In the genomic region with DNA sequence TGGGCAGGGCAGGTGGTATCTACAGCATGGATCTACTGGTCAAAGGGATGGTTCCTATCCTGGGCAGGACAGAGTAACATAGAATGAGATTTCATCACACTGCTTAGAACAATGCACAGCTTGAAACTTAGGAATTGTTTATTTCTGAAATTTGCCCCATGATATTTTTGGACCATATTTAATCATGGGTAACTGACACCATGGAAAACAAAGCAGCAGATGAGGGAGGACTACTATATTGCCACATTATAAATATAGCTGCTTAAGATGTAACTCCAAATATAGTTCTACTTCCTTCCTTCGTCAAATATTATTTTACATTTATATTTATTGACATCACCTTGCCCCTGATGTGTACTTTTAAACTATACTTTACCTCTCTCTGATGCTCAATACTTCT, we compare ENCODE assay signal across 24 cellular contexts.
DNase-seq lines count a peak whose midpoint lies in the region; ATAC-seq and TF ChIP-seq lines count a peak whose summit lies in the region.
"Had no signal": no experiment of that assay in that cellular context is flagged by ENCODE, and none has a peak within 500 bp of the region (broad histone marks: within the 10 kb centered on the region; RNA-seq: fewer than 3 reads in every experiment).

No MANE protein-coding gene starts in this region.

- no peak overlapping the region for H3K27ac Mint-ChIP-seq in stimulated activated memory B cell treated with anti-CD40 and anti-IgM and Interleukin-4, amounts not matched to agents 10 μg/mL and 1 μg/mL and 100 μg/mL, for 72 hours
- H3K27ac Mint-ChIP-seq: B cell; CD4-positive, CD25-positive, alpha-beta regulatory T cell; H9; HFFc6 had no signal

- ATAC-seq in gastrocnemius medialis (peak; percentile 43 to 76), GM21825 (IDR thresholded peaks at IDR 0.05; ENCODE audit: unreplicated experiment) (no peak)
- ATAC-seq in stimulated activated memory B cell treated with anti-CD40 and anti-IgM and Interleukin-4, amounts not matched to agents 10 μg/mL and 1 μg/mL and 100 μg/mL, for 72 hours = no peak

- TF ChIP-seq CTCF in fibroblast of pulmonary artery (IDR thresholded peaks at IDR 0.05; ENCODE audit: low read length, missing control alignments) (no peak), gastrocnemius medialis (IDR thresholded peaks at IDR 0.05 in 4 of 5, conservative IDR thresholded peaks at IDR 0.05 in 1 of 5) (no peak)

- H3K9ac ChIP-seq in BLaER1 treated with 17β-estradiol and CSF1 and Interleukin-3, amounts not matched to agents 10 nM and 100 nM = 0 out of 22 replicates have a peak overlapping the region, but pooled peaks of 1 of the 11 experiments have one; percentile 51
- H3K9ac ChIP-seq: GM23248 had no signal

- intact Hi-C loops in gastrocnemius medialis (cut with DNase I; ENCODE audit: low total_unique reads) = no loop called here

- no peaks in the 10 kb centered on the region for H3K4me1 Mint-ChIP-seq in stimulated activated memory B cell treated with anti-CD40 and anti-IgM and Interleukin-4, amounts not matched to agents 10 μg/mL and 1 μg/mL and 100 μg/mL, for 72 hours
- H3K4me1 Mint-ChIP-seq: B cell; CD4-positive, CD25-positive, alpha-beta regulatory T cell; H9 had no signal

- no peak overlapping the region for H3K4me3 ChIP-seq in BLaER1 treated with 17β-estradiol and CSF1 and Interleukin-3, amounts not matched to agents 10 nM and 100 nM
- no peak overlapping the region for H3K4me3 ChIP-seq in fibroblast of pulmonary artery (replicated peaks; ENCODE audit: low read depth, low read length)
- no peak overlapping the region for H3K4me3 ChIP-seq in gastrocnemius medialis
- H3K4me3 ChIP-seq: GM23248, Peyer's patch, SJSA1 had no signal

- TF ChIP-seq POLR2A in gastrocnemius medialis (IDR thresholded peaks at IDR 0.05) = no peak

- no peaks in the 10 kb centered on the region for H4K20me1 ChIP-seq in BLaER1 treated with 17β-estradiol and CSF1 and Interleukin-3, amounts not matched to agents 10 nM and 100 nM

- H3K4me1 ChIP-seq in BLaER1 treated with 17β-estradiol and CSF1 and Interleukin-3, amounts not matched to agents 10 nM and 100 nM = peaks cover 17 to 39% (median 27%) of the 10 kb centered on the region in 10 experiments; a peak in 19 of 20 replicates
- H3K4me1 ChIP-seq in gastrocnemius medialis = peaks cover 49 to 62% of the 10 kb centered on the region in 2 donors
- H3K4me1 ChIP-seq: Peyer's patch had no signal

- H3K9me3 Mint-ChIP-seq in stimulated activated memory B cell treated with anti-CD40 and anti-IgM and Interleukin-4, amounts not matched to agents 10 μg/mL and 1 μg/mL and 100 μg/mL, for 72 hours = peaks cover 3% of the 10 kb centered on the region
- H3K9me3 Mint-ChIP-seq: H9, HFFc6 had no signal

- H3K9me3 ChIP-seq in BLaER1 treated with 17β-estradiol and CSF1 and Interleukin-3, amounts not matched to agents 10 nM and 100 nM (replicated peaks in 1 of 11) = peaks cover 0 to 10% (median 3%) of the 10 kb centered on the region in 11 experiments; a peak in 10 of 22 replicates
- H3K9me3 ChIP-seq in gastrocnemius medialis = no peaks in the 10 kb centered on the region
- H3K9me3 ChIP-seq: Peyer's patch, SJSA1 had no signal

- in situ Hi-C loops in gastrocnemius medialis (cut with MboI; ENCODE audit: low sequenced_read_pairs in 4 of 4) = no loop called here

- no peak overlapping the region for H3K4me3 Mint-ChIP-seq in stimulated activated memory B cell treated with anti-CD40 and anti-IgM and Interleukin-4, amounts not matched to agents 10 μg/mL and 1 μg/mL and 100 μg/mL, for 72 hours
- H3K4me3 Mint-ChIP-seq: B cell; CD4-positive, CD25-positive, alpha-beta regulatory T cell; H9; HFFc6 had no signal

- no peaks in the 10 kb centered on the region for H3K36me3 ChIP-seq in BLaER1 treated with 17β-estradiol and CSF1 and Interleukin-3, amounts not matched to agents 10 nM and 100 nM
- no peaks in the 10 kb centered on the region for H3K36me3 ChIP-seq in gastrocnemius medialis
- H3K36me3 ChIP-seq: Peyer's patch, SJSA1 had no signal

- no peaks in the 10 kb centered on the region for H3K27me3 ChIP-seq in BLaER1 treated with 17β-estradiol and CSF1 and Interleukin-3, amounts not matched to agents 10 nM and 100 nM
- H3K27me3 ChIP-seq in gastrocnemius medialis = no peaks in the 10 kb centered on the region
- H3K27me3 ChIP-seq: Peyer's patch, SJSA1 had no signal

- H3K4me2 ChIP-seq in BLaER1 treated with 17β-estradiol and CSF1 and Interleukin-3, amounts not matched to agents 10 nM and 100 nM = peak overlapping the region; percentile 53 to 88 (median 72); a peak in 21 of 22 replicates

- peak overlapping the region in 3 of 11 experiments; percentile 40 to 66 (median 63); a peak in 3 of 22 replicates for H3K27ac ChIP-seq in BLaER1 treated with 17β-estradiol and CSF1 and Interleukin-3, amounts not matched to agents 10 nM and 100 nM
- H3K27ac ChIP-seq in angular gyrus (ENCODE audit: low read depth, low read length) = peak overlapping the region; percentile 13
- peak overlapping the region; percentile 40 to 79 (median 70) for H3K27ac ChIP-seq in gastrocnemius medialis
- H3K27ac ChIP-seq: GM23248 had no signal

- no peaks in the 10 kb centered on the region for H3K36me3 Mint-ChIP-seq in stimulated activated memory B cell treated with anti-CD40 and anti-IgM and Interleukin-4, amounts not matched to agents 10 μg/mL and 1 μg/mL and 100 μg/mL, for 72 hours
- H3K36me3 Mint-ChIP-seq: CD4-positive, CD25-positive, alpha-beta regulatory T cell had no signal

- peak; percentile 19 for DNase-seq in fibroblast of pulmonary artery (ENCODE audit: low read depth)
- no peak for DNase-seq in gastrocnemius medialis
- no peak for DNase-seq in SHP77 treated with DMSO at 0.1 percent for 48 hours (lab: John Stamatoyannopoulos, UW)
- DNase-seq in KG1 (lab: John Stamatoyannopoulos, UW) = no peak
- DNase-seq: CD4-positive, CD25-positive, alpha-beta regulatory T cell; EL; GF-D8; GM23248; H9; HFFc6; NCI-H1092; NCI-H1436 treated with DMSO at 0.1 percent for 48 hours; NCI-H2029 treated with DMSO at 0.1 percent for 48 hours; NCI-H226; NCI-H510A treated with DMSO at 0.1 percent for 48 hours; NCI-H748 treated with DMSO at 0.1 percent for 48 hours; NK-92 treated with Interleukin-12 subunit alpha and Interleukin-12 subunit beta, amount 100 ng/mL, for 24 hours; Peyer's patch had no signal

- H3K27me3 Mint-ChIP-seq in stimulated activated memory B cell treated with anti-CD40 and anti-IgM and Interleukin-4, amounts not matched to agents 10 μg/mL and 1 μg/mL and 100 μg/mL, for 72 hours = no peaks in the 10 kb centered on the region
- H3K27me3 Mint-ChIP-seq: B cell; CD4-positive, CD25-positive, alpha-beta regulatory T cell had no signal

Comparison
In these comparisons a context has a peak if more than half of its experiments do, and no peak if none do; other contexts are left out.
1. ATAC-seq: peak in gastrocnemius medialis (2 of 2); none in GM21825 (single experiment) and stimulated activated memory B cell treated with anti-CD40 and anti-IgM and Interleukin-4, amounts not matched to agents 10 μg/mL and 1 μg/mL and 100 μg/mL, for 72 hours (single experiment).